Comparison of ENCODE assay signal across 17 cellular contexts in the genomic region with DNA sequence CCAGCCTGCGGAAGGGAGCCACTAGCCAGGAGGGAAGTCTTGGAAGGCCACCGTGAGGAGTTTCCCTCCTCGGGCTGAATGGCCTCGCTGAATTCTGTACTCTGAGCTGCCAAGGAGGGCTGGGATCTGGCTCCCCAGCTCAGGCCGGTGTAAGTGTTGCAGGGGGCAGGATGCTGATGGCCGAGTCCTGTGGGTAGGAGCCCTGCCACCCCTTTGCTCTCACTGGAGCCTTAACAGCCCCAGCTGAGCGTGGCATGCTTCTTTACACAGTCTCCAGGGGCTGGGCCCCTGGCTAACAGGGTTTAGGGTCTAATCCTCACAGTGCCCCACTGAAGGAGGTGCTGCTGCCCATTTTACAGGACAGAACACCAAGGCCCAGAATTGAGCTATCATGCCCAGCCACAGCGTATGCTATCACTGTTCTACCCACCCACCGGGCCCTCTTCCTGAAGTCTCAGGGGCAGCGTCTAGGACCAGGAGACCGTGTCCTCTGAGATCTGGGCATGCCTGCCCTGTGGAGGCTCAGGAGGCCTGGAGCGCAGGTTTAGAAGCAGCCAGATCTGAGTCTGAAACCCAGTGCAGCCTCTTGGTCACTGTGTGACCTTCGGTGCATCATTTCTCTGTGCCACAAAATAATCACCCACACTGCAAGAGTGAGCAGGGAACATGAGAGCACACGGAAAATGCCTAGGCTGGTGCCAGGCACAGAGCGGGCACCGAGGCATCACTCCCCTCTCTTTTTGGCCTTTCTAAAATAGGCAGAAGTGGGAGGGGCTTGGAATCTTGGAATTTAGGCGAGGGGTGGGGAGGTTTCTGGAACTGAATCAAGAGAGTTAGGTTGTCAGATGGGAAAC. TPM values are rescaled to one million over a fixed set of nuclear protein-coding genes. Genes with fewer than 3 reads are reported as not detected.
DNase-seq lines count a peak whose midpoint lies in the region; ATAC-seq and TF ChIP-seq lines count a peak whose summit lies in the region.
"Had no signal": no experiment of that assay in that cellular context is flagged by ENCODE, and none has a peak within 500 bp of the region (broad histone marks: within the 10 kb centered on the region; RNA-seq: fewer than 3 reads in every experiment).

No MANE protein-coding gene starts in this region.

- no peaks in the 10 kb centered on the region for H4K20me1 ChIP-seq in neural progenitor cell (ENCODE audit: low read depth)

- no peaks in the 10 kb centered on the region for H3K79me2 ChIP-seq in neural progenitor cell (ENCODE audit: low read depth)

- TF ChIP-seq CTCF in right atrium auricular region (IDR thresholded peaks at IDR 0.05) (no peak), heart right ventricle (IDR thresholded peaks at IDR 0.05) (no peak), neural progenitor cell (IDR thresholded peaks at IDR 0.05) (no peak), GM13977 (IDR thresholded peaks at IDR 0.05; ENCODE audit: extremely low read depth, insufficient read depth, missing control alignments) (no peak), brain microvascular endothelial cell (IDR thresholded peaks at IDR 0.05; ENCODE audit: low read depth, low read length, missing control alignments) (no peak)

- no peaks in the 10 kb centered on the region for H3F3A ChIP-seq in neural progenitor cell (ENCODE audit: low read depth)

- H2AFZ ChIP-seq in neural progenitor cell (replicated peaks) = no peak overlapping the region
- H2AFZ ChIP-seq: PC-9 had no signal

- H3K36me3 ChIP-seq in right atrium auricular region (no peaks in the 10 kb centered on the region), heart right ventricle (no peaks in the 10 kb centered on the region), neural progenitor cell (no peaks in the 10 kb centered on the region), brain microvascular endothelial cell (replicated peaks) (no peaks in the 10 kb centered on the region)

- H3K4me3 Mint-ChIP-seq in neural progenitor cell = peak overlapping the region; percentile 32

- H3K27me3 ChIP-seq in right atrium auricular region = no peaks in the 10 kb centered on the region
- peaks cover 0 to 6% (median 0%) of the 10 kb centered on the region in 7 donors for H3K27me3 ChIP-seq in heart right ventricle
- H3K27me3 ChIP-seq in neural progenitor cell = no peaks in the 10 kb centered on the region
- H3K27me3 ChIP-seq in brain microvascular endothelial cell (replicated peaks) = no peaks in the 10 kb centered on the region

- in situ Hi-C loops in GM13977 (cut with MboI; ENCODE audit: low pct_unique_long_range_greater_than_20kb, low sequenced_read_pairs, unreplicated experiment) (loop anchor here (10.0 kb wide), 1 partner anchor 60 kb away; no protein-coding TSS in a partner anchor), brain microvascular endothelial cell (cut with HindIII; ENCODE audit: low pct_ligation_motif_present, low sequenced_read_pairs) (loop anchor here (10.0 kb wide), 1 partner anchor 70 kb away; no protein-coding TSS in a partner anchor)

- intact Hi-C loops in Right ventricle myocardium superior (cut with DNase I) (loop anchor here (2.0 kb wide), 1 partner anchor 66 kb away; no protein-coding TSS in a partner anchor), heart right ventricle (cut with DNase I) (loop anchor here (5.0 to 10.0 kb wide), 10 partner anchors 52 to 592 kb away; a partner anchor contains a TSS)

- peak overlapping the region; percentile 18 for H3K4me2 ChIP-seq in neural progenitor cell
- H3K4me2 ChIP-seq: PC-9 had no signal

- ATAC-seq in Right ventricle myocardium superior (ENCODE audit: poor library complexity) (peak; percentile 76), heart right ventricle (peak in 6 of 8 donors; percentile 48 to 76 (median 61))

- peaks cover 23% of the 10 kb centered on the region for H3K4me1 Mint-ChIP-seq in neural progenitor cell

- H3K36me3 Mint-ChIP-seq in neural progenitor cell = no peaks in the 10 kb centered on the region

- 68 to 75% methylated on average over 17 of the region's 17 CpGs for WGBS in heart right ventricle, 2 donors

- DNase-seq in Right ventricle myocardium superior (no peak), right atrium auricular region (ENCODE audit: low spot score) (no peak), heart right ventricle (no peak), neural progenitor cell (ENCODE audit: low spot score) (no peak), ureter (ENCODE audit: low spot score) (peak; percentile 39), AG08395 (ENCODE audit: low spot score) (no peak), GM13977 (ENCODE audit: low spot score) (no peak), brain microvascular endothelial cell (no peak)
- DNase-seq: DMS153, EL, MV-4-11, NCI-H1417 treated with DMSO at 0.1 percent for 48 hours, NCI-H2029 treated with DMSO at 0.1 percent for 48 hours, PC-9 had no signal

- H3K9me3 ChIP-seq in right atrium auricular region (no peaks in the 10 kb centered on the region), heart right ventricle (no peaks in the 10 kb centered on the region), neural progenitor cell (ENCODE audit: low read depth) (no peaks in the 10 kb centered on the region)

- H3K4me1 ChIP-seq in right atrium auricular region = peaks cover 0 to 9% of the 10 kb centered on the region in 2 donors
- H3K4me1 ChIP-seq in heart right ventricle = peaks cover 0 to 26% (median 10%) of the 10 kb centered on the region in 9 donors
- peaks cover 12% of the 10 kb centered on the region for H3K4me1 ChIP-seq in neural progenitor cell

- H3K9ac ChIP-seq in neural progenitor cell = no peak overlapping the region

- H3K27ac Mint-ChIP-seq in neural progenitor cell = no peak overlapping the region

- H3K4me3 ChIP-seq in right atrium auricular region = no peak overlapping the region
- no peak overlapping the region for H3K4me3 ChIP-seq in heart right ventricle
- no peak overlapping the region for H3K4me3 ChIP-seq in neural progenitor cell
- no peak overlapping the region for H3K4me3 ChIP-seq in brain microvascular endothelial cell (ENCODE audit: low read depth, low read length)
- H3K4me3 ChIP-seq: PC-9 had no signal

- no peaks in the 10 kb centered on the region for H3K9me3 Mint-ChIP-seq in neural progenitor cell

- H3K27ac ChIP-seq in right atrium auricular region = no peak overlapping the region
- peak overlapping the region in 8 of 10 donors; percentile 48 to 78 (median 59) for H3K27ac ChIP-seq in heart right ventricle
- no peak overlapping the region for H3K27ac ChIP-seq in neural progenitor cell
- H3K27ac ChIP-seq in brain microvascular endothelial cell = no peak overlapping the region
- H3K27ac ChIP-seq: C4-2B, PC-9 had no signal

- H3K27me3 Mint-ChIP-seq in neural progenitor cell (ENCODE audit: insufficient read depth, low read depth) = peaks cover 9% of the 10 kb centered on the region

RNA-seq across cellular contexts. Expression of a gene that starts 42.9 kb away (rescaled TPM):
- 2.8 TPM for total RNA-seq in Right ventricle myocardium superior
- total RNA-seq in right atrium auricular region = 1 to 10 TPM; 3.3 to 5.4 TPM
- 1 to 10 TPM in 8 of 10 donors, under 1 TPM in 2; 0.32 to 4.7 (median 2.2) TPM for total RNA-seq in heart right ventricle
- 1 to 10 TPM in 1 of 2 donors, under 1 TPM in 1; 0.78 to 1.2 TPM for polyA plus RNA-seq in heart right ventricle
- total RNA-seq in neural progenitor cell (ENCODE audit: low replicate concordance) = 0.74 and 1.0 TPM in 2 replicates
- total RNA-seq in ureter = 2.2 TPM

RNA-seq across cellular contexts. Expression of a gene that starts 49.7 kb away (rescaled TPM):
- total RNA-seq in Right ventricle myocardium superior (0.43 TPM), right atrium auricular region (not detected), heart right ventricle (under 1 TPM in 8 of 10 donors, not detected in 2; 0.36 to 0.94 (median 0.57) TPM), neural progenitor cell (ENCODE audit: low replicate concordance) (not detected in 2 replicates), ureter (not detected)
- 1 to 10 TPM in 1 of 2 donors, under 1 TPM in 1; 0.10 to 1.4 TPM for polyA plus RNA-seq in heart right ventricle
- total RNA-seq: A172, HT1080, PC-9 had no signal

Comparison
In these comparisons a context has a peak if more than half of its experiments do, and no peak if none do; other contexts are left out.
1. H3K27ac ChIP-seq: peak in heart right ventricle (8 of 10); none in right atrium auricular region (0 of 2), neural progenitor cell (single experiment) and brain microvascular endothelial cell (single experiment).